In the genomic region with DNA sequence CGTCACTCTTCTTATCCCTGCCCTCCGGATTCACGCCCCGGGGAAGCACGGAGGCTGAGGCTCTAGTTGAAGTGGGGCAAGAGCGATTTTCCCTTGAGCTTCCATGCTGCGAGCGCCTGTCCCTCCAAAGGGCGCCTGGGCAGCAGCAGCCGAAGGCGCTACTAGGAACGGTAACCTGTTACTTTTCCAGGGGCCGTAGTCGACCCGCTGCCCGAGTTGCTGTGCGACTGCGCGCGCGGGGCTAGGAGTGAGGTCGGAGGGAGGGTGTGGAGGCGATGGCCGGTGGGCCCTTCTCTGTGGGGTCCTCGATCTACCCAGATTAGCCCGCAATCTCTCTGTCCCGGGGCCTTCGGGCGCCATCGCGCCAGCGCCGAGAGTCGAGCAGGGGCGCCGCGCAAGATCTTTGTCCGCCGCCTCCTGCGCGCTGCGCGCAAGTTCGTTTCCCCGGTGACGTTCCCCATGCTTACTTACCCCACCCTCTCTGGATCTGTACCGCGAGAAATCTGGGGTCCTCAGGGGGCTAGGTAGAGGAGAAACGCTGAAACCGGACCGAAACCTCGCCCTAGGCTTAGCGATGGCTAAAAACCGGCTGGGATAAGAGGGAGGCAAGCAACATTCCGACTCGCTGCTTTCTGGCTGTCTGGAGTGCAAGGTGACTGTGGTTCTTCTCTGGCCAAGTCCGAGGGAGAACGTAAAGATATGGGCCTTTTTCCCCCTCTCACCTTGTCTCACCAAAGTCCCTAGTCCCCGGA, we compare ENCODE assay signal across 7 cellular contexts. TPM values are rescaled to one million over a fixed set of nuclear protein-coding genes. Genes with fewer than 3 reads are reported as not detected.
DNase-seq lines count a peak whose midpoint lies in the region; ATAC-seq and TF ChIP-seq lines count a peak whose summit lies in the region.

No MANE protein-coding gene starts in this region.

- H3K27me3 ChIP-seq in KMS-11 (ENCODE audit: insufficient read depth, low read depth): peaks cover 51% of the 10 kb centered on the region
- H3K27me3 ChIP-seq in iPS DF 6.9 (ENCODE audit: control insufficient read depth, insufficient read depth, low read length): peaks cover 75% of the 10 kb centered on the region

- H3K36me3 ChIP-seq in KMS-11 (ENCODE audit: insufficient read depth): no peaks in the 10 kb centered on the region
- H3K36me3 ChIP-seq in iPS DF 6.9 (ENCODE audit: control insufficient read depth, insufficient read depth, low read length): no peaks in the 10 kb centered on the region

- peaks cover 0 to 5% of the 10 kb centered on the region in 2 donors for H3K36me3 Mint-ChIP-seq in activated T-cell treated with anti-CD3 and anti-CD28 coated beads, Interleukin-2, amount 50 U/mL, for 72 hours (ENCODE audit: insufficient read depth in 2 of 2)

- H2AFZ ChIP-seq in KMS-11 (ENCODE audit: low read depth): peak overlapping the region; percentile 86

- no peaks in the 10 kb centered on the region for H3K9me3 Mint-ChIP-seq in activated T-cell treated with anti-CD3 and anti-CD28 coated beads, Interleukin-2, amount 50 U/mL, for 72 hours

- H3K9ac ChIP-seq in KMS-11: no peak overlapping the region

- H3K4me3 ChIP-seq in KMS-11 (IDR thresholded peaks at IDR 0.05; ENCODE audit: insufficient read depth, low read depth, low read length) (peak overlapping the region; percentile 19), iPS DF 6.9 (ENCODE audit: low read length) (peak overlapping the region; percentile 29; the same call in 1 of the 2 replicates)

- WGBS in iPS DF 6.9 (ENCODE audit: insufficient coverage, insufficient read length): no CpG with 5 or more reads among the region's 59 CpGs

- peaks cover 70% of the 10 kb centered on the region for H3K27me3 Mint-ChIP-seq in activated T-cell treated with anti-CD3 and anti-CD28 coated beads, Interleukin-2, amount 50 U/mL, for 72 hours (ENCODE audit: low read depth)

- H4K20me1 ChIP-seq in KMS-11 (ENCODE audit: insufficient read depth): no peaks in the 10 kb centered on the region

- peak overlapping the region; percentile 82 for H3K4me2 ChIP-seq in KMS-11

- H3K4me1 ChIP-seq in KMS-11 (ENCODE audit: low read depth, poor library complexity, severe bottlenecking) (peaks cover 18% of the 10 kb centered on the region), iPS DF 6.9 (ENCODE audit: control insufficient read depth, insufficient read depth, low read length) (peaks cover 8% of the 10 kb centered on the region)

- no peak for TF ChIP-seq CTCF in KMS-11 (conservative IDR thresholded peaks at IDR 0.05; ENCODE audit: low read depth, low read length)

- H3K4me3 Mint-ChIP-seq in activated T-cell treated with anti-CD3 and anti-CD28 coated beads, Interleukin-2, amount 50 U/mL, for 72 hours: peak overlapping the region; percentile 82 to 90

- H3K79me2 ChIP-seq in KMS-11 (ENCODE audit: insufficient read depth, low read depth): no peaks in the 10 kb centered on the region

- H3K27ac Mint-ChIP-seq in activated T-cell treated with anti-CD3 and anti-CD28 coated beads, Interleukin-2, amount 50 U/mL, for 72 hours: no peak overlapping the region

- DNase-seq in DMS79 treated with DMSO at 0.1 percent for 48 hours (lab: John Stamatoyannopoulos, UW) (peak; percentile 51), iPS DF 6.9 (ENCODE audit: low read depth, low spot score) (no peak), mucosa of gallbladder (ENCODE audit: low spot score) (no peak)
- peak; percentile 53 to 60 for DNase-seq in activated T-cell treated with anti-CD3 and anti-CD28 coated beads, Interleukin-2, amount 50 U/mL, for 72 hours
- peak; percentile 34 for DNase-seq in stimulated activated CD4-positive, alpha-beta T cell treated with anti-CD3 and anti-CD28 coated beads, Interleukin-4, amount 100 ng/mL, for 1 hour

- peaks cover 73% of the 10 kb centered on the region for H3K4me1 Mint-ChIP-seq in activated T-cell treated with anti-CD3 and anti-CD28 coated beads, Interleukin-2, amount 50 U/mL, for 72 hours (ENCODE audit: low read depth)

- H3K27ac ChIP-seq in KMS-11: no peak overlapping the region
- no peak overlapping the region for H3K27ac ChIP-seq in iPS DF 6.9 (ENCODE audit: low read length)

- H3K9me3 ChIP-seq in iPS DF 6.9 (ENCODE audit: control insufficient read depth, insufficient read depth, low read length): no peaks in the 10 kb centered on the region

- peak; percentile 24 to 25 for ATAC-seq in activated T-cell treated with anti-CD3 and anti-CD28 coated beads, Interleukin-2, amount 50 U/mL, for 72 hours (replicated peaks in 1 of 2)
- no peak for ATAC-seq in GM21619 (IDR thresholded peaks at IDR 0.05; ENCODE audit: unreplicated experiment)

RNA-seq across cellular contexts. Expression of gene GAD1, which starts 0.7 kb away (rescaled TPM):
- total RNA-seq in activated T-cell treated with anti-CD3 and anti-CD28 coated beads, Interleukin-2, amount 50 U/mL, for 72 hours: 10 to 100 TPM; 12.8 to 17.8 TPM
- not detected for total RNA-seq in mucosa of gallbladder

RNA-seq across cellular contexts. Expression of gene ERICH2, which starts 47.2 kb away (rescaled TPM):
- total RNA-seq in activated T-cell treated with anti-CD3 and anti-CD28 coated beads, Interleukin-2, amount 50 U/mL, for 72 hours: under 1 TPM; 0.46 to 0.58 TPM
- total RNA-seq in mucosa of gallbladder: 0.86 TPM

Comparison
In these comparisons a context has a peak if more than half of its experiments do, and no peak if none do; other contexts are left out.
1. DNase-seq: peak in DMS79 treated with DMSO at 0.1 percent for 48 hours (single experiment), activated T-cell treated with anti-CD3 and anti-CD28 coated beads, Interleukin-2, amount 50 U/mL, for 72 hours (2 of 2) and stimulated activated CD4-positive, alpha-beta T cell treated with anti-CD3 and anti-CD28 coated beads, Interleukin-4, amount 100 ng/mL, for 1 hour (single experiment); none in iPS DF 6.9 (single experiment) and mucosa of gallbladder (single experiment).
2. RNA of gene GAD1, which starts 0.7 kb away (total RNA-seq): 12.8 to 17.8 TPM in activated T-cell treated with anti-CD3 and anti-CD28 coated beads, Interleukin-2, amount 50 U/mL, for 72 hours; not detected in mucosa of gallbladder (single experiment); every median in the first group is over 10 times any median in the second.